Comparison of ENCODE assay signal across 19 cellular contexts in the genomic region with DNA sequence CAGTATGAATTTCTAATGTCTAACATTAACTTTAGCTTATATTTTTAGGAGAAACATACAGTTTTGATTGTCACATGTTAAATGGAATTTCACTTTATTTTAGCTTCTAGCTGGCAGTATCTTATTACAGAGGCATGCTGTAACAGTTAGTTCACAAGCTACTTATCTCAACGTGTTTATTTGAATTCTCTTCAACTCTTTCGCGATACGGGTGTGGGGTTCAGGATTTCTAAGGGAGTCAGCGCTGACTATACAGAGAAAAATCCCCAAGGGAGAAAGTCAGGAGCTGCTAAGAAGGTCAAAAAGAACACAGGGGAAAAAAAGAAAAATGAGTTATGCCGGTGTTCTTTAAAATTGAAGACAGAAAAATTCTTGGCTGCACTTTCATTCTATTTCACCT.
DNase-seq lines count a peak whose midpoint lies in the region; ATAC-seq and TF ChIP-seq lines count a peak whose summit lies in the region.
"Had no signal": no experiment of that assay in that cellular context is flagged by ENCODE, and none has a peak within 500 bp of the region (broad histone marks: within the 10 kb centered on the region; RNA-seq: fewer than 3 reads in every experiment).

No MANE protein-coding gene starts in this region.

- no peak for TF ChIP-seq CTCF in mucosa of descending colon (IDR thresholded peaks at IDR 0.05)
- no peak for TF ChIP-seq CTCF in uterus (IDR thresholded peaks at IDR 0.05)
- TF ChIP-seq CTCF in GM10248 (IDR thresholded peaks at IDR 0.05; ENCODE audit: control extremely low read depth, extremely low read depth, low read depth, missing control alignments), result no peak

- H3K4me3 ChIP-seq in mucosa of descending colon, result no peak overlapping the region
- no peak overlapping the region for H3K4me3 ChIP-seq in uterus
- H3K4me3 ChIP-seq: lower lobe of right lung, tibial nerve had no signal

- POLR2A ChIA-PET in GM10248 (lab: Yijun Ruan, JAX), result no interaction called here

- no peaks in the 10 kb centered on the region for H3K9me3 ChIP-seq in mucosa of descending colon
- H3K9me3 ChIP-seq in uterus, result no peaks in the 10 kb centered on the region
- H3K9me3 ChIP-seq: BE2C, lower lobe of right lung, tibial nerve had no signal

- ATAC-seq in mucosa of descending colon, result peak; percentile 18
- ATAC-seq: activated naive CD8-positive, alpha-beta T cell treated with anti-CD3 and anti-CD28 coated beads, Interleukin-2, amount 50 U/mL, for 24 hours; lower lobe of right lung had no signal

- H3K27ac ChIP-seq in epithelial cell of prostate (peak overlapping the region; percentile 62), uterus (peak overlapping the region; percentile 59 to 70)
- H3K27ac ChIP-seq: brain microvascular endothelial cell, lower lobe of right lung, tibial nerve had no signal

- no peaks in the 10 kb centered on the region for H3K36me3 ChIP-seq in mucosa of descending colon (ENCODE audit: low read depth)
- H3K36me3 ChIP-seq in uterus, result no peaks in the 10 kb centered on the region
- H3K36me3 ChIP-seq: BE2C, brain microvascular endothelial cell, lower lobe of right lung, tibial nerve had no signal

- H3K4me1 ChIP-seq in mucosa of descending colon (ENCODE audit: low read depth), result peaks cover 33% of the 10 kb centered on the region
- H3K4me1 ChIP-seq in uterus, result no peaks in the 10 kb centered on the region
- H3K4me1 ChIP-seq: BE2C had no signal

- intact Hi-C loops in mucosa of descending colon (cut with DNase I, micrococcal nuclease), result no loop called here
- intact Hi-C loops in uterus (cut with DNase I; ENCODE audit: low total_unique reads), result no loop called here

- H3K27me3 ChIP-seq in uterus, result no peaks in the 10 kb centered on the region
- H3K27me3 ChIP-seq: BE2C, brain microvascular endothelial cell, tibial nerve had no signal

- no peak for TF ChIP-seq POLR2A in uterus (IDR thresholded peaks at IDR 0.05)

- DNase-seq in NCI-H2171 treated with DMSO at 0.1 percent for 48 hours (lab: John Stamatoyannopoulos, UW) (peak; percentile 18), NCI-H2171 (lab: John Stamatoyannopoulos, UW) (no peak), epithelial cell of prostate (ENCODE audit: low read depth, low spot score) (no peak), mucosa of descending colon (no peak), uterus (no peak), NCI-H510A treated with DMSO at 0.1 percent for 48 hours (lab: John Stamatoyannopoulos, UW) (no peak), GM10248 (ENCODE audit: extremely low spot score) (no peak)
- no peak for DNase-seq in NK-92 treated with Interleukin-12 subunit alpha and Interleukin-12 subunit beta, amount 100 ng/mL, for 24 hours (lab: John Stamatoyannopoulos, UW)
- DNase-seq: activated CD4-positive, alpha-beta memory T cell treated with anti-CD3 and anti-CD28 coated beads for 36 hours; activated CD4-positive, CD25-positive, alpha-beta regulatory T cell; activated effector memory CD4-positive, alpha-beta T cell treated with anti-CD3 and anti-CD28 coated beads, Interleukin-2, amount 50 U/mL, for 16 hours; activated naive CD8-positive, alpha-beta T cell treated with anti-CD3 and anti-CD28 coated beads, Interleukin-2, amount 50 U/mL, for 24 hours; BE2C; brain microvascular endothelial cell; cortex of kidney; lower lobe of right lung; NCI-H146; stimulated activated CD4-positive, alpha-beta T cell treated with anti-CD3 and anti-CD28 coated beads, Interleukin-12 subunit alpha, Interleukin-12 subunit beta, amount 100 ng/mL, for 4 hours had no signal

- CTCF ChIA-PET in GM10248 (lab: Yijun Ruan, JAX), result interaction anchor here (1.1 to 2.4 kb wide), 2 partner anchors 11 to 30 kb away, joined by 3 to 8 read pairs; no protein-coding TSS in a partner anchor
